21 cellular contexts compared by ENCODE assay signal in genomic region chr1:26082020-26082350, GRCh38. TPM values are rescaled to one million over a fixed set of nuclear protein-coding genes. Genes with fewer than 3 reads are reported as not detected.
DNase-seq lines count a peak whose midpoint lies in the region; ATAC-seq, FAIRE-seq and TF ChIP-seq lines count a peak whose summit lies in the region.
"Had no signal": no experiment of that assay in that cellular context is flagged by ENCODE, and none has a peak within 500 bp of the region (broad histone marks: within the 10 kb centered on the region; RNA-seq: fewer than 3 reads in every experiment).

No MANE protein-coding gene starts in this region.

- no TSS peak for BruUV-seq in K562 (replicated peaks; lab: Mats Ljungman, UMichigan)

- no peak for DNase-seq in heart left ventricle
- no peak for DNase-seq in Right ventricle myocardium inferior (ENCODE audit: missing footprints)
- DNase-seq in K562 (ENCODE audit: extremely low read depth in 1 of 4, low spot score in 3 of 4) = peak in 1 of 4 experiments; percentile 67
- no peak for DNase-seq in right atrium auricular region (ENCODE audit: low spot score)
- DNase-seq in gastrocnemius medialis = no peak
- no peak for DNase-seq in midbrain (lab: John Stamatoyannopoulos, UW)
- DNase-seq in hepatic stellate cell (ENCODE audit: low spot score) = no peak
- DNase-seq: Caco-2; CD4-positive, CD25-positive, alpha-beta regulatory T cell; CD8-positive, alpha-beta T cell; DMS153; GM23248; H7; HCEC 1CT had no signal

- H3K79me2 ChIP-seq in K562 (ENCODE audit: control insufficient read depth, insufficient read depth, low read length) = no peaks in the 10 kb centered on the region

- no peak overlapping the region for H3K4me2 ChIP-seq in K562 (ENCODE audit: insufficient read depth, low read length)

- no peaks in the 10 kb centered on the region for H4K20me1 ChIP-seq in K562 (replicated peaks; ENCODE audit: control insufficient read depth, insufficient read depth, low read length)

- no peak for TF ChIP-seq RAD21 in K562 (CRISPR knock-in tag; conservative IDR thresholded peaks at IDR 0.05 in 1 of 2, IDR thresholded peaks at IDR 0.05 in 1 of 2)

- H3K4me3 ChIP-seq in heart left ventricle (no peak overlapping the region), K562 (no peak overlapping the region), right atrium auricular region (no peak overlapping the region), gastrocnemius medialis (no peak overlapping the region)
- H3K4me3 ChIP-seq: GM23248 had no signal

- no peaks in the 10 kb centered on the region for H3K27me3 ChIP-seq in heart left ventricle
- H3K27me3 ChIP-seq in K562 (ENCODE audit: control insufficient read depth in 2 of 2, insufficient read depth in 2 of 2, low read length in 2 of 2) = no peaks in the 10 kb centered on the region
- H3K27me3 ChIP-seq in right atrium auricular region = no peaks in the 10 kb centered on the region
- no peaks in the 10 kb centered on the region for H3K27me3 ChIP-seq in gastrocnemius medialis

- peaks cover 0 to 37% (median 0%) of the 10 kb centered on the region in 12 donors for H3K4me1 ChIP-seq in heart left ventricle
- peaks cover 19 to 48% of the 10 kb centered on the region in 2 experiments for H3K4me1 ChIP-seq in K562 (replicated peaks in 1 of 2; ENCODE audit: control insufficient read depth in 2 of 2, insufficient read depth in 2 of 2, low read length in 2 of 2)
- H3K4me1 ChIP-seq in right atrium auricular region = peaks cover 0 to 22% of the 10 kb centered on the region in 2 donors
- H3K4me1 ChIP-seq in gastrocnemius medialis = peaks cover 63 to 64% of the 10 kb centered on the region in 2 donors

- CTCF ChIA-PET in K562 (lab: Yijun Ruan, JAX; ENCODE audit: low intra/inter-chr PET ratio) = no interaction called here

- H3K9me3 ChIP-seq in heart left ventricle (no peaks in the 10 kb centered on the region), K562 (replicated peaks; ENCODE audit: control insufficient read depth, insufficient read depth, low read depth, low read length) (no peaks in the 10 kb centered on the region), right atrium auricular region (no peaks in the 10 kb centered on the region), gastrocnemius medialis (no peaks in the 10 kb centered on the region)
- H3K9me3 ChIP-seq: Caco-2 had no signal

- FAIRE-seq in K562 (lab: Jason Lieb, UNC) = no peak
- FAIRE-seq: G401.6, GM12892, H1 had no signal

- H3K36me3 ChIP-seq in heart left ventricle = no peaks in the 10 kb centered on the region
- H3K36me3 ChIP-seq in K562 (ENCODE audit: control insufficient read depth, insufficient read depth, low read length) = no peaks in the 10 kb centered on the region
- H3K36me3 ChIP-seq in right atrium auricular region = no peaks in the 10 kb centered on the region
- no peaks in the 10 kb centered on the region for H3K36me3 ChIP-seq in gastrocnemius medialis

- TF ChIP-seq POLR2A in heart left ventricle (IDR thresholded peaks at IDR 0.05) (no peak), K562 (conservative IDR thresholded peaks at IDR 0.05) (no peak), gastrocnemius medialis (IDR thresholded peaks at IDR 0.05) (no peak)

- ATAC-seq in heart left ventricle (no peak), Right ventricle myocardium inferior (no peak), K562 (peak; percentile 58), gastrocnemius medialis (no peak), HG03139 (IDR thresholded peaks at IDR 0.05; ENCODE audit: unreplicated experiment) (no peak)
- ATAC-seq: CD8-positive, alpha-beta T cell had no signal

- H3K9me1 ChIP-seq in K562 (ENCODE audit: control insufficient read depth, insufficient read depth, low read length) = no peaks in the 10 kb centered on the region

- peak overlapping the region; percentile 67 to 93 (median 78) for H3K27ac ChIP-seq in heart left ventricle
- peak overlapping the region; percentile 21; the same call in 1 of the 3 replicates for H3K27ac ChIP-seq in K562 (ENCODE audit: extremely low read depth, low read depth, low read length)
- peak overlapping the region; percentile 78 to 89 for H3K27ac ChIP-seq in right atrium auricular region
- peak overlapping the region; percentile 88 to 96 (median 90) for H3K27ac ChIP-seq in gastrocnemius medialis
- H3K27ac ChIP-seq: GM23248 had no signal

- 52 to 64% (median 57%) methylated on average over 3 of the region's 3 CpGs for WGBS in heart left ventricle, 4 donors
- 22% methylated on average over 3 of the region's 3 CpGs for WGBS in K562 (ENCODE audit: insufficient coverage, low coverage, missing lambda C conversion rate)

- in situ Hi-C loops in K562 (cut with MboI) = no loop called here
- in situ Hi-C loops in gastrocnemius medialis (cut with MboI; ENCODE audit: low sequenced_read_pairs in 4 of 4) = no loop called here

- TF ChIP-seq EP300 in K562 (IDR thresholded peaks at IDR 0.05; ENCODE audit: low read length) = peak; percentile 23; the same call in 1 of the 2 replicates

- TF ChIP-seq CTCF in heart left ventricle (IDR thresholded peaks at IDR 0.05) = no peak
- TF ChIP-seq CTCF in K562 (IDR thresholded peaks at IDR 0.05 in 2 of 3, conservative IDR thresholded peaks at IDR 0.05 in 1 of 3; ENCODE audit: insufficient read depth in 2 of 3, low read depth in 1 of 3, low read length in 3 of 3) = no peak
- TF ChIP-seq CTCF in right atrium auricular region (IDR thresholded peaks at IDR 0.05) = no peak
- TF ChIP-seq CTCF in gastrocnemius medialis (IDR thresholded peaks at IDR 0.05 in 4 of 5, conservative IDR thresholded peaks at IDR 0.05 in 1 of 5) = no peak

- POLR2A ChIA-PET in K562 (lab: Yijun Ruan, JAX) = interaction anchor here (4.8 kb wide), 1 partner anchor 12 kb away, joined by 33 read pairs; no protein-coding TSS in a partner anchor

- no peak overlapping the region; a peak in 2 of 4 replicates for H3K9ac ChIP-seq in K562 (ENCODE audit: insufficient read depth in 1 of 2, low read depth in 2 of 2, low read length in 2 of 2)
- H3K9ac ChIP-seq: GM23248 had no signal

- intact Hi-C loops in heart left ventricle (cut with DNase I) (loop anchor here in 1 of 10 donors (5.0 kb wide), 1 partner anchor 45 kb away; no protein-coding TSS in a partner anchor), Right ventricle myocardium inferior (cut with DNase I) (no loop called here), K562 (cut with micrococcal nuclease) (no loop called here), gastrocnemius medialis (cut with DNase I; ENCODE audit: low total_unique reads) (no loop called here)

- peak overlapping the region; percentile 42 for H2AFZ ChIP-seq in K562 (ENCODE audit: low read depth, low read length)
- H2AFZ ChIP-seq: GM23248 had no signal

RNA-seq across cellular contexts. Expression of gene TRIM63, which starts 14.6 kb away (rescaled TPM):
- total RNA-seq in heart left ventricle = 100 to 1,000 TPM; 136 to 598 (median 196) TPM
- polyA plus RNA-seq in heart left ventricle = 100 to 1,000 TPM; 277 to 444 TPM
- total RNA-seq in Right ventricle myocardium inferior = 212 TPM
- 0.74 and 0.77 TPM in 2 replicates for total RNA-seq in K562 (2011; cell fraction: chromatin; rRNA removed; ENCODE audit: low replicate concordance)
- total RNA-seq in K562 (2011; cell fraction: nucleolus; rRNA removed) = 0.26 and 0.67 TPM in 2 replicates
- 0.44 and 0.99 TPM in 2 replicates for total RNA-seq in K562 (2011; cell fraction: nucleoplasm; rRNA removed)
- total RNA-seq in K562 (2014; rRNA removed) = 0.24 and 0.50 TPM in 2 replicates
- 0.32 and 0.36 TPM in 2 replicates for total RNA-seq in K562 (2014; rRNA removed; fragmentation: Illumina TruSeq; extraction: Trizol)
- total RNA-seq in K562 (2015; rRNA removed; fragmentation: Illumina TruSeq; extraction: Trizol) = 0.19 and 0.22 TPM in 2 replicates
- total RNA-seq in K562 (2021) = 0.16 and 0.44 TPM in 2 replicates
- polyA plus RNA-seq in K562 (2011; rRNA removed) = 0.42 and 0.57 TPM in 2 replicates
- 0.31 and 0.43 TPM in 2 replicates for polyA plus RNA-seq in K562 (2011; cell fraction: cytosol; rRNA removed)
- polyA plus RNA-seq in K562 (2011; cell fraction: nucleus; rRNA removed) = 0.41 and 0.65 TPM in 2 replicates
- 0.38 and 0.60 TPM in 2 replicates for polyA plus RNA-seq in K562 (2012)
- 0.28 and 0.48 TPM in 2 replicates for polyA plus RNA-seq in K562 (2014; fragmentation: Illumina TruSeq; extraction: Trizol)
- polyA plus RNA-seq in K562 (2014; fragmentation: Nextera tagmentation; extraction: Ambion mirVana) = under 1 TPM; 0.08 to 0.10 TPM
- 0.22 and 0.40 TPM in 2 replicates for polyA plus RNA-seq in K562 (2014; rRNA removed)
- polyA minus RNA-seq in K562 (2011; rRNA and poly(A)+ RNA removed) = 0.28 and 0.54 TPM in 2 replicates
- not detected in 2 replicates for polyA minus RNA-seq in K562 (2011; cell fraction: cytosol; rRNA and poly(A)+ RNA removed)
- polyA minus RNA-seq in K562 (2011; cell fraction: nucleus; rRNA and poly(A)+ RNA removed) = 0.27 and 0.33 TPM in 2 replicates
- 100 to 1,000 TPM; 118 to 151 TPM for total RNA-seq in right atrium auricular region
- 1,000 to 10,000 TPM; 1,040 to 4,298 (median 2,203) TPM for total RNA-seq in gastrocnemius medialis
- total RNA-seq: A172; A673; Caco-2; CD4-positive, CD25-positive, alpha-beta regulatory T cell; CD8-positive, alpha-beta T cell; GM23248; H1 had no signal
- polyA plus RNA-seq: BJ; CD4-positive, CD25-positive, alpha-beta regulatory T cell; GM23248; H1 had no signal

RNA-seq across cellular contexts. Expression of gene PDIK1L, which starts 29.6 kb away (rescaled TPM):
- total RNA-seq in heart left ventricle = 1 to 10 TPM; 3.9 to 9.3 (median 6.0) TPM
- polyA plus RNA-seq in heart left ventricle = 1 to 10 TPM; 2.1 to 2.7 TPM
- total RNA-seq in Right ventricle myocardium inferior = 4.0 TPM
- total RNA-seq in K562 (2011; cell fraction: chromatin; rRNA removed; ENCODE audit: low replicate concordance) = 13.8 and 29.1 TPM in 2 replicates
- total RNA-seq in K562 (2011; cell fraction: nucleolus; rRNA removed) = 6.7 and 10.4 TPM in 2 replicates
- total RNA-seq in K562 (2011; cell fraction: nucleoplasm; rRNA removed) = 15.9 and 18.4 TPM in 2 replicates
- 12.8 and 13.7 TPM in 2 replicates for total RNA-seq in K562 (2014; rRNA removed)
- 30.2 and 36.1 TPM in 2 replicates for total RNA-seq in K562 (2014; rRNA removed; fragmentation: Illumina TruSeq; extraction: Trizol)
- total RNA-seq in K562 (2015; rRNA removed; fragmentation: Illumina TruSeq; extraction: Trizol) = 21.6 and 23.3 TPM in 2 replicates
- total RNA-seq in K562 (2021) = 26.3 TPM in 2 replicates
- polyA plus RNA-seq in K562 (2011; rRNA removed) = 23.8 and 24.5 TPM in 2 replicates
- polyA plus RNA-seq in K562 (2011; cell fraction: cytosol; rRNA removed) = 3.7 and 9.8 TPM in 2 replicates
- 7.5 and 9.5 TPM in 2 replicates for polyA plus RNA-seq in K562 (2011; cell fraction: nucleus; rRNA removed)
- 13.0 and 15.6 TPM in 2 replicates for polyA plus RNA-seq in K562 (2012)
- 19.8 and 20.0 TPM in 2 replicates for polyA plus RNA-seq in K562 (2014; fragmentation: Illumina TruSeq; extraction: Trizol)
- 10 to 100 TPM; 14.7 to 21.5 TPM for polyA plus RNA-seq in K562 (2014; fragmentation: Nextera tagmentation; extraction: Ambion mirVana)
- 13.6 and 13.9 TPM in 2 replicates for polyA plus RNA-seq in K562 (2014; rRNA removed)
- 49.3 and 52.4 TPM in 2 replicates for polyA minus RNA-seq in K562 (2011; rRNA and poly(A)+ RNA removed)
- 17.2 and 17.6 TPM in 2 replicates for polyA minus RNA-seq in K562 (2011; cell fraction: cytosol; rRNA and poly(A)+ RNA removed)
- 4.3 and 10.4 TPM in 2 replicates for polyA minus RNA-seq in K562 (2011; cell fraction: nucleus; rRNA and poly(A)+ RNA removed)
- total RNA-seq in right atrium auricular region = 1 to 10 TPM; 3.0 to 3.4 TPM
- total RNA-seq in gastrocnemius medialis = 1 to 10 TPM; 4.4 to 8.7 (median 5.9) TPM

RNA-seq across cellular contexts. Expression of gene SLC30A2, which starts 36.1 kb away (rescaled TPM):
- total RNA-seq in heart left ventricle (10 to 100 TPM in 4 of 9 donors, 1 to 10 TPM in 5; 2.9 to 18.0 (median 6.5) TPM), Right ventricle myocardium inferior (4.0 TPM), K562 (2014; rRNA removed) (0.18 TPM in 1 of 2 replicates, not detected in the other), K562 (2014; rRNA removed; fragmentation: Illumina TruSeq; extraction: Trizol) (not detected in 2 replicates), K562 (2015; rRNA removed; fragmentation: Illumina TruSeq; extraction: Trizol) (not detected in 2 replicates), K562 (2021) (0.11 and 0.13 TPM in 2 replicates), right atrium auricular region (under 1 TPM; 0.22 to 0.63 TPM), gastrocnemius medialis (1 to 10 TPM; 1.2 to 5.2 (median 3.1) TPM)
- polyA plus RNA-seq in heart left ventricle (1 to 10 TPM; 3.4 to 3.7 TPM), K562 (2011; rRNA removed) (0.07 and 0.08 TPM in 2 replicates), K562 (2014; fragmentation: Illumina TruSeq; extraction: Trizol) (0.07 TPM in 1 of 2 replicates, not detected in the other), K562 (2014; fragmentation: Nextera tagmentation; extraction: Ambion mirVana) (under 1 TPM; 0.01 to 0.06 TPM), K562 (2014; rRNA removed) (0.03 TPM in 1 of 2 replicates, not detected in the other)
- 0.42 TPM in 1 of 2 replicates, not detected in the other for total RNA-seq in K562 (2011; cell fraction: chromatin; rRNA removed; ENCODE audit: low replicate concordance)
- total RNA-seq in K562 (2011; cell fraction: nucleolus; rRNA removed) = 0.33 and 0.53 TPM in 2 replicates
- total RNA-seq in K562 (2011; cell fraction: nucleoplasm; rRNA removed) = 0.51 TPM in 1 of 2 replicates, not detected in the other
- 0.19 and 0.22 TPM in 2 replicates for polyA plus RNA-seq in K562 (2011; cell fraction: cytosol; rRNA removed)
- 0.10 TPM in 2 replicates for polyA plus RNA-seq in K562 (2011; cell fraction: nucleus; rRNA removed)
- polyA plus RNA-seq in K562 (2012) = 0.03 and 0.32 TPM in 2 replicates
- 0.21 TPM in 1 of 2 replicates, not detected in the other for polyA minus RNA-seq in K562 (2011; rRNA and poly(A)+ RNA removed)
- polyA minus RNA-seq in K562 (2011; cell fraction: cytosol; rRNA and poly(A)+ RNA removed) = not detected in 2 replicates
- polyA minus RNA-seq in K562 (2011; cell fraction: nucleus; rRNA and poly(A)+ RNA removed) = 0.13 TPM in 1 of 2 replicates, not detected in the other
- total RNA-seq: A172; A673; CD4-positive, CD25-positive, alpha-beta regulatory T cell; CD8-positive, alpha-beta T cell; GM23248 had no signal
- polyA plus RNA-seq: BJ had no signal

Comparison
In these comparisons a context has a peak if more than half of its experiments do, and no peak if none do; other contexts are left out.
1. H3K27ac ChIP-seq: peak in every context shown above with its lines; median percentile 90 in gastrocnemius medialis; 84 in right atrium auricular region; 78 in heart left ventricle; 21 in K562.
2. RNA of gene TRIM63, which starts 14.6 kb away (total RNA-seq): 1,040 to 4,298 TPM in gastrocnemius medialis, 212 TPM in Right ventricle myocardium inferior (single experiment), 136 to 598 TPM in heart left ventricle and 118 to 151 TPM in right atrium auricular region; 0.16 to 0.99 TPM in K562; every median in the first group is over 10 times any median in the second.